Comparison of ENCODE assay signal across 21 cellular contexts in genomic region chrX:15616531-15616930, GRCh38. TPM values are rescaled to one million over a fixed set of nuclear protein-coding genes. Genes with fewer than 3 reads are reported as not detected.
A peak's percentile ranks its signal among the peaks of the same experiment; 100 is the strongest.
DNase-seq lines count a peak whose midpoint lies in the region; ATAC-seq, FAIRE-seq and TF ChIP-seq lines count a peak whose summit lies in the region.
"Had no signal": no experiment of that assay in that cellular context is flagged by ENCODE, and none has a peak within 500 bp of the region (broad histone marks: within the 10 kb centered on the region; RNA-seq: fewer than 3 reads in every experiment).

No MANE protein-coding gene starts in this region.

- POLR2A ChIA-PET in WTC11 (lab: Charles Lee): no interaction called here

- no peak overlapping the region for H2AFZ ChIP-seq in astrocyte (ENCODE audit: low read depth, low read length)
- H2AFZ ChIP-seq: GM23338 had no signal

- no peaks in the 10 kb centered on the region for H3K9me3 ChIP-seq in astrocyte (ENCODE audit: insufficient read depth, low read depth, low read length)
- no peaks in the 10 kb centered on the region for H3K9me3 ChIP-seq in heart left ventricle
- H3K9me3 ChIP-seq: A549 had no signal

- intact Hi-C loops in Calu3 (cut with micrococcal nuclease; ENCODE audit: unreplicated experiment) (no loop called here), heart left ventricle (cut with DNase I) (no loop called here), posterior vena cava (cut with DNase I) (loop anchor here in 1 of 2 donors (5.0 kb wide), 1 partner anchor 1369 kb away; no protein-coding TSS in a partner anchor)

- H3K4me3 Mint-ChIP-seq in Calu3 (ENCODE audit: low read depth, unreplicated experiment) (no peak overlapping the region), astrocyte (ENCODE audit: unreplicated experiment) (no peak overlapping the region), WTC11 (no peak overlapping the region)
- H3K4me3 Mint-ChIP-seq: GM23338 had no signal

- H3K4me1 Mint-ChIP-seq in Calu3 (ENCODE audit: low read depth, unreplicated experiment) (peaks cover 25% of the 10 kb centered on the region), astrocyte (ENCODE audit: low read depth, unreplicated experiment) (peaks cover 2% of the 10 kb centered on the region), WTC11 (no peaks in the 10 kb centered on the region)
- H3K4me1 Mint-ChIP-seq: GM23338 had no signal

- no peak overlapping the region for H3K9ac ChIP-seq in astrocyte (ENCODE audit: low read length)

- no peaks in the 10 kb centered on the region for H3K36me3 Mint-ChIP-seq in Calu3 (ENCODE audit: insufficient read depth, unreplicated experiment)
- H3K36me3 Mint-ChIP-seq in astrocyte (ENCODE audit: low read depth, unreplicated experiment): no peaks in the 10 kb centered on the region
- H3K36me3 Mint-ChIP-seq in WTC11: no peaks in the 10 kb centered on the region

- peak in 3 of 4 donors; percentile 9 to 55 (median 29) for ATAC-seq in heart left ventricle
- ATAC-seq in WTC11: no peak
- ATAC-seq: A549, GM23338, K562 had no signal

- FAIRE-seq in astrocyte (lab: Jason Lieb, UNC): peak; percentile 56
- FAIRE-seq: A549, GM12891, GM18507, K562 had no signal

- no peaks in the 10 kb centered on the region for H3K36me3 ChIP-seq in astrocyte (ENCODE audit: insufficient read depth, low read length)
- no peaks in the 10 kb centered on the region for H3K36me3 ChIP-seq in heart left ventricle

- WGBS in heart left ventricle, 4 donors: 66 to 88% (median 77%) methylated on average over 3 of the region's 3 CpGs

- H3K27me3 ChIP-seq in astrocyte (ENCODE audit: insufficient read depth, low read length): no peaks in the 10 kb centered on the region
- peaks cover 0 to 60% (median 0%) of the 10 kb centered on the region in 9 donors for H3K27me3 ChIP-seq in heart left ventricle

- CTCF ChIA-PET in Calu3 (lab: Charles Lee) (no interaction called here), WTC11 (lab: Charles Lee) (no interaction called here)

- TF ChIP-seq CTCF in Calu3 (IDR thresholded peaks at IDR 0.05; ENCODE audit: unreplicated experiment) (no peak), astrocyte (IDR thresholded peaks at IDR 0.05; ENCODE audit: insufficient read depth, low read depth, low read length) (no peak), heart left ventricle (IDR thresholded peaks at IDR 0.05) (no peak), WTC11 (IDR thresholded peaks at IDR 0.05) (no peak)

- peak overlapping the region; percentile 29 for H3K27ac Mint-ChIP-seq in Calu3 (ENCODE audit: unreplicated experiment)
- no peak overlapping the region for H3K27ac Mint-ChIP-seq in astrocyte (ENCODE audit: unreplicated experiment)
- no peak overlapping the region for H3K27ac Mint-ChIP-seq in WTC11
- H3K27ac Mint-ChIP-seq: GM23338 had no signal

- BruUV-seq in Calu3 (replicated peaks; lab: Mats Ljungman, UMichigan): no TSS peak

- H3K4me1 ChIP-seq in astrocyte (ENCODE audit: insufficient read depth, low read length) (no peaks in the 10 kb centered on the region), heart left ventricle (no peaks in the 10 kb centered on the region)

- H3K27me3 Mint-ChIP-seq in Calu3 (ENCODE audit: unreplicated experiment) (no peaks in the 10 kb centered on the region), astrocyte (ENCODE audit: low read depth, unreplicated experiment) (no peaks in the 10 kb centered on the region), WTC11 (ENCODE audit: low read depth) (no peaks in the 10 kb centered on the region; the same call in 1 of the 2 replicates)

- no peak for TF ChIP-seq POLR2A in heart left ventricle (IDR thresholded peaks at IDR 0.05)

- no peak overlapping the region for H3K4me2 ChIP-seq in astrocyte (ENCODE audit: low read length)
- H3K4me2 ChIP-seq: A549, GM23338 had no signal

- no peak overlapping the region for H3K4me3 ChIP-seq in astrocyte (ENCODE audit: insufficient read depth, low read depth, low read length)
- H3K4me3 ChIP-seq in heart left ventricle: no peak overlapping the region
- H3K4me3 ChIP-seq: A549, GM23338, K562 had no signal

- H3K79me2 ChIP-seq in astrocyte (ENCODE audit: insufficient read depth, low read length): no peaks in the 10 kb centered on the region

- no peak for DNase-seq in Calu3
- no peak for DNase-seq in astrocyte (ENCODE audit: low read depth)
- DNase-seq in heart left ventricle: no peak
- peak; percentile 56 for DNase-seq in posterior vena cava (ENCODE audit: low spot score)
- DNase-seq in activated CD4-positive, alpha-beta T cell treated with anti-CD3 and anti-CD28 coated beads for 48 hours: no peak
- no peak for DNase-seq in MV-4-11 (lab: John Stamatoyannopoulos, UW)
- DNase-seq in WTC11 (ENCODE audit: low spot score): no peak
- DNase-seq in activated CD4-positive, alpha-beta T cell treated with anti-CD3 and anti-CD28 coated beads, Interleukin-2, amount 50 U/mL, for 4 hours: no peak
- DNase-seq: DMS 273 treated with DMSO at 0.1 percent for 48 hours, GF-D8, NCI-H1048, NCI-H1436 treated with DMSO at 0.1 percent for 48 hours, NCI-H2081, NCI-H510A, NCI-H82 had no signal

- peaks cover 6% of the 10 kb centered on the region for H3K9me3 Mint-ChIP-seq in Calu3 (ENCODE audit: low read depth, unreplicated experiment)
- H3K9me3 Mint-ChIP-seq in astrocyte (ENCODE audit: unreplicated experiment): no peaks in the 10 kb centered on the region
- H3K9me3 Mint-ChIP-seq in WTC11: no peaks in the 10 kb centered on the region
- H3K9me3 Mint-ChIP-seq: GM23338 had no signal

- H3K27ac ChIP-seq in astrocyte (ENCODE audit: low read depth, low read length): no peak overlapping the region
- H3K27ac ChIP-seq in heart left ventricle: peak overlapping the region in 1 of 12 donors; percentile 24
- H3K27ac ChIP-seq: A549, C4-2B had no signal

- no peaks in the 10 kb centered on the region for H4K20me1 ChIP-seq in astrocyte (ENCODE audit: insufficient read depth, low read length)

TF ChIP-seq in WTC11, 78 proteins besides CTCF, POLR2A, EP300 and RAD21:
- TF ChIP-seq CREB1 (CRISPR knock-in tag; IDR thresholded peaks at IDR 0.05): no peak
- TF ChIP-seq SOX15 (CRISPR knock-in tag; IDR thresholded peaks at IDR 0.05): no peak

RNA-seq across cellular contexts. Expression of gene ACE2, which starts 15.8 kb away (rescaled TPM):
- total RNA-seq in Calu3 (2022): 25.3 and 46.7 TPM in 2 replicates
- not detected in 2 replicates for total RNA-seq in astrocyte
- 10 to 100 TPM; 15.6 to 59.4 (median 20.7) TPM for total RNA-seq in heart left ventricle
- 1 to 10 TPM; 5.0 to 9.2 TPM for polyA plus RNA-seq in heart left ventricle
- total RNA-seq in posterior vena cava: 1 to 10 TPM; 1.0 to 1.6 TPM
- total RNA-seq in WTC11 (2021): 0.16 TPM in 1 of 3 replicates, not detected in the others
- polyA plus RNA-seq: GM23338 had no signal

RNA-seq across cellular contexts. Expression of gene CLTRN, which starts 48.1 kb away (rescaled TPM):
- total RNA-seq in Calu3 (2022): 35.3 and 61.4 TPM in 2 replicates
- total RNA-seq in astrocyte: 1.0 and 1.2 TPM in 2 replicates
- total RNA-seq in heart left ventricle: 1 to 10 TPM in 5 of 9 donors, under 1 TPM in 4; 0.25 to 1.8 (median 1.1) TPM
- polyA plus RNA-seq in heart left ventricle: 1 to 10 TPM in 1 of 2 donors, under 1 TPM in 1; 0.11 to 1.4 TPM
- under 1 TPM; 0.48 to 0.51 TPM for total RNA-seq in posterior vena cava
- total RNA-seq in WTC11 (2021): 1.4 to 2.2 TPM (median 2.2 TPM) in 3 replicates

Comparison
In these comparisons a context has a peak if more than half of its experiments do, and no peak if none do; other contexts are left out.
1. RNA of gene ACE2, which starts 15.8 kb away (total RNA-seq): 25.3 to 46.7 TPM in Calu3 and 15.6 to 59.4 TPM in heart left ventricle; 1.0 to 1.6 TPM in posterior vena cava, 0.16 TPM in WTC11 and not detected in astrocyte; every median in the first group is over 4 times any median in the second.
2. RNA of gene CLTRN, which starts 48.1 kb away (total RNA-seq): 35.3 to 61.4 TPM in Calu3; 1.4 to 2.2 TPM in WTC11, 1.0 to 1.2 TPM in astrocyte, 0.25 to 1.8 TPM in heart left ventricle and 0.48 to 0.51 TPM in posterior vena cava; every median in the first group is over 10 times any median in the second.